ENCODE assay signal across 8 cellular contexts in genomic region chr15:69976366-69976994, GRCh38.
DNase-seq lines count a peak whose midpoint lies in the region; ATAC-seq and TF ChIP-seq lines count a peak whose summit lies in the region.

No MANE protein-coding gene starts in this region.

- no peak overlapping the region for H2AFZ ChIP-seq in MM.1S (ENCODE audit: low read length)

- no peak overlapping the region for H3K27ac ChIP-seq in CD4-positive, CD25-positive, alpha-beta regulatory T cell (ENCODE audit: insufficient read depth, low read length, poor library complexity, severe bottlenecking)
- no peak overlapping the region for H3K27ac ChIP-seq in MM.1S (ENCODE audit: low read length)

- DNase-seq in CD4-positive, CD25-positive, alpha-beta regulatory T cell, result peak in 2 of 3 donors; percentile 29 to 58
- DNase-seq in MM.1S (peak; percentile 69), inferior parietal cortex (ENCODE audit: extremely low spot score) (peak; percentile 4), NCI-H2196 treated with DMSO at 0.1 percent for 48 hours (lab: John Stamatoyannopoulos, UW; ENCODE audit: unreplicated experiment) (no peak), middle frontal gyrus (ENCODE audit: extremely low spot score, low spot score) (no peak)
- peak; percentile 14 for DNase-seq in activated T-cell treated with anti-CD3 and anti-CD28 coated beads, Interleukin-2, amount 50 U/mL, for 4 hours
- peak; percentile 70 for DNase-seq in stimulated activated CD8-positive, alpha-beta memory T cell treated with anti-CD3 and anti-CD28 coated beads, Interleukin-4, amount 100 ng/mL, for 48 hours

- no peaks in the 10 kb centered on the region for H3K4me1 Mint-ChIP-seq in CD4-positive, CD25-positive, alpha-beta regulatory T cell
- no peaks in the 10 kb centered on the region for H3K4me1 Mint-ChIP-seq in activated T-cell treated with anti-CD3 and anti-CD28 coated beads, Interleukin-2, amount 50 U/mL, for 4 hours (ENCODE audit: low read depth)

- TF ChIP-seq CTCF in MM.1S (IDR thresholded peaks at IDR 0.05; ENCODE audit: low read length), result no peak

- H3K9me2 ChIP-seq in MM.1S (replicated peaks; ENCODE audit: insufficient read depth, low read length), result no peaks in the 10 kb centered on the region

- no peak overlapping the region for H3K4me3 ChIP-seq in CD4-positive, CD25-positive, alpha-beta regulatory T cell (ENCODE audit: low read depth, low read length)
- H3K4me3 ChIP-seq in MM.1S (ENCODE audit: low read length), result no peak overlapping the region

- no peaks in the 10 kb centered on the region for H3K79me2 ChIP-seq in MM.1S (ENCODE audit: low read length)

- H3K4me2 ChIP-seq in MM.1S (ENCODE audit: low read depth, low read length), result no peak overlapping the region

- H3K36me3 ChIP-seq in CD4-positive, CD25-positive, alpha-beta regulatory T cell (ENCODE audit: control insufficient read depth, insufficient read depth, low read length), result no peaks in the 10 kb centered on the region
- no peaks in the 10 kb centered on the region for H3K36me3 ChIP-seq in MM.1S (replicated peaks; ENCODE audit: insufficient read depth, low read length)

- H3K4me1 ChIP-seq in CD4-positive, CD25-positive, alpha-beta regulatory T cell (ENCODE audit: control insufficient read depth, insufficient read depth, low read length, poor library complexity, severe bottlenecking), result no peaks in the 10 kb centered on the region
- H3K4me1 ChIP-seq in MM.1S (ENCODE audit: low read length), result peaks cover 29% of the 10 kb centered on the region

- no peak overlapping the region for H3K9ac ChIP-seq in MM.1S (ENCODE audit: low read length)

- H3K9me3 ChIP-seq in CD4-positive, CD25-positive, alpha-beta regulatory T cell (ENCODE audit: control insufficient read depth in 2 of 2, low read length in 2 of 2), result no peaks in the 10 kb centered on the region
- H3K9me3 ChIP-seq in MM.1S (replicated peaks; ENCODE audit: insufficient read depth, low read length), result no peaks in the 10 kb centered on the region

- H3K27me3 ChIP-seq in CD4-positive, CD25-positive, alpha-beta regulatory T cell (ENCODE audit: control insufficient read depth, insufficient read depth, low read length), result peaks cover 7% of the 10 kb centered on the region
- H3K27me3 ChIP-seq in MM.1S (replicated peaks; ENCODE audit: insufficient read depth, low read length), result no peaks in the 10 kb centered on the region

- peak in 1 of 2 donors; percentile 44 for ATAC-seq in CD4-positive, CD25-positive, alpha-beta regulatory T cell (ENCODE audit: low read depth in 2 of 2)
- ATAC-seq in activated T-cell treated with anti-CD3 and anti-CD28 coated beads, Interleukin-2, amount 50 U/mL, for 4 hours, result peak; percentile 69 to 80
- no peak for ATAC-seq in HG02885 (IDR thresholded peaks at IDR 0.05; ENCODE audit: poor library complexity, unreplicated experiment)

- H3K27me3 Mint-ChIP-seq in CD4-positive, CD25-positive, alpha-beta regulatory T cell, result peaks cover 21% of the 10 kb centered on the region
- peaks cover 37% of the 10 kb centered on the region for H3K27me3 Mint-ChIP-seq in activated T-cell treated with anti-CD3 and anti-CD28 coated beads, Interleukin-2, amount 50 U/mL, for 4 hours (ENCODE audit: low read depth)

- no peaks in the 10 kb centered on the region for H3K36me3 Mint-ChIP-seq in CD4-positive, CD25-positive, alpha-beta regulatory T cell
- no peaks in the 10 kb centered on the region for H3K36me3 Mint-ChIP-seq in activated T-cell treated with anti-CD3 and anti-CD28 coated beads, Interleukin-2, amount 50 U/mL, for 4 hours (ENCODE audit: insufficient read depth)

- H3K27ac Mint-ChIP-seq in CD4-positive, CD25-positive, alpha-beta regulatory T cell, result no peak overlapping the region

- no peak overlapping the region for H3K4me3 Mint-ChIP-seq in CD4-positive, CD25-positive, alpha-beta regulatory T cell
- H3K4me3 Mint-ChIP-seq in activated T-cell treated with anti-CD3 and anti-CD28 coated beads, Interleukin-2, amount 50 U/mL, for 4 hours, result no peak overlapping the region

- H3F3A ChIP-seq in MM.1S (ENCODE audit: insufficient read depth, low read length), result peaks cover 26% of the 10 kb centered on the region

- no peaks in the 10 kb centered on the region for H4K20me1 ChIP-seq in MM.1S (ENCODE audit: insufficient read depth, low read length)

- peaks cover 0 to 5% (median 0%) of the 10 kb centered on the region in 7 donors for H3K9me3 Mint-ChIP-seq in CD4-positive, CD25-positive, alpha-beta regulatory T cell
- H3K9me3 Mint-ChIP-seq in activated T-cell treated with anti-CD3 and anti-CD28 coated beads, Interleukin-2, amount 50 U/mL, for 4 hours, result no peaks in the 10 kb centered on the region

Comparison
In these comparisons a context has a peak if more than half of its experiments do, and no peak if none do; other contexts are left out.
1. DNase-seq: peak in CD4-positive, CD25-positive, alpha-beta regulatory T cell (2 of 3), MM.1S (single experiment), activated T-cell treated with anti-CD3 and anti-CD28 coated beads, Interleukin-2, amount 50 U/mL, for 4 hours (single experiment), inferior parietal cortex (single experiment) and stimulated activated CD8-positive, alpha-beta memory T cell treated with anti-CD3 and anti-CD28 coated beads, Interleukin-4, amount 100 ng/mL, for 48 hours (single experiment); none in NCI-H2196 treated with DMSO at 0.1 percent for 48 hours (single experiment) and middle frontal gyrus (single experiment).